Comparison of ENCODE assay signal across 28 cellular contexts in the genomic region with DNA sequence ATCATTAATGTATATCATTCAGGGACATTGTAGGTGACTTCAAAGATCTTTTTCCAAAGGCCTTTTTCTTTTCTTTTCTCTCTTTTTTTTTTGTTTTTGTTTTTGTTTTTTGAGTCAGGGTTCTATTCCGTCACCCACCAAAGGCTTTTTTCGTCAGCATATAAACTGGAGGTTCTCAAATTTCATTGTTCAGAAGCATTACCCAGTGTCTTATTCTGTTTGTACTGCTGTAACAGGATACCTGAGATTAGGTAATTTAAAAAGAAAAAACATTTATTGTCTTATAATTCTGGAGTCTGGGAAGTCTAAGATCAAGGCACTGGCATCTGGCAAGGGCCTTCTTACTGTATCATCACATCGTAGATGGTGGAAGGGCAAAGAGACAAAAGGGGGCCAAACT. TPM values are rescaled to one million over a fixed set of nuclear protein-coding genes. Genes with fewer than 3 reads are reported as not detected.
"Had no signal": no experiment of that assay in that cellular context is flagged by ENCODE, and none has a peak within 500 bp of the region (broad histone marks: within the 10 kb centered on the region; RNA-seq: fewer than 3 reads in every experiment).

No MANE protein-coding gene starts in this region.

- H3K9me3 ChIP-seq: left lung, pancreas, prostate gland, suprapubic skin, thoracic aorta, tibial artery, upper lobe of right lung had no signal

- H3K27me3 ChIP-seq: pancreas, suprapubic skin, tibial artery, upper lobe of right lung had no signal

- FAIRE-seq: keratinocyte, pancreas, small intestine, urothelium cell line had no signal

- H3K4me1 ChIP-seq: left lung, lower lobe of right lung, pancreas, prostate gland, spleen, suprapubic skin, tibial artery, upper lobe of right lung had no signal

- DNase-seq: hippocampal formation; kidney glomerular epithelial cell; left cardiac atrium; left lung; lower lobe of right lung; mammary epithelial cell; mesenchymal stem cell; naive thymus-derived CD8-positive, alpha-beta T cell; nucleus accumbens; pancreas; posterior cingulate gyrus; retina; right cardiac atrium; small intestine; spleen; stimulated activated CD4-positive, alpha-beta T cell treated with anti-CD3 and anti-CD28 coated beads, Interleukin-4, amount 100 ng/mL, for 24 hours; stimulated activated naive CD4-positive, alpha-beta T cell; tibial artery; trophoblast cell; upper lobe of right lung had no signal

- H3K4me3 ChIP-seq: left lung, lower lobe of right lung, pancreas, prostate gland, spleen, suprapubic skin, thoracic aorta, tibial artery, upper lobe of right lung had no signal

- H3K36me3 ChIP-seq: left lung, lower lobe of right lung, pancreas, prostate gland, spleen, suprapubic skin, thoracic aorta, tibial artery, upper lobe of right lung had no signal

- H3K27ac ChIP-seq: left lung, lower lobe of right lung, pancreas, prostate gland, spleen, suprapubic skin, thoracic aorta, tibial artery, upper lobe of right lung had no signal

RNA-seq across cellular contexts. Expression of a gene that starts 6.4 kb away (rescaled TPM):
- total RNA-seq: mammary epithelial cell; naive thymus-derived CD8-positive, alpha-beta T cell; osteoblast; sciatic nerve; subcutaneous adipose tissue; thoracic aorta had no signal
- polyA plus RNA-seq: keratinocyte; mammary epithelial cell; naive thymus-derived CD8-positive, alpha-beta T cell had no signal
